In genomic region chr5:172636279-172637050, GRCh38 we compare ENCODE assay signal across 12 cellular contexts. TPM values are rescaled to one million over a fixed set of nuclear protein-coding genes. Genes with fewer than 3 reads are reported as not detected.
A peak's percentile ranks its signal among the peaks of the same experiment; 100 is the strongest.
DNase-seq lines count a peak whose midpoint lies in the region; ATAC-seq, FAIRE-seq and TF ChIP-seq lines count a peak whose summit lies in the region.
"Had no signal": no experiment of that assay in that cellular context is flagged by ENCODE, and none has a peak within 500 bp of the region (broad histone marks: within the 10 kb centered on the region; RNA-seq: fewer than 3 reads in every experiment).

No MANE protein-coding gene starts in this region.

- H4K5ac ChIP-seq in H1 (ENCODE audit: insufficient read length, low read depth, low read length), result no peak overlapping the region

- H2BK20ac ChIP-seq in H1 (ENCODE audit: low read length), result no peak overlapping the region

- intact Hi-C loops in sciatic nerve (cut with DNase I) (no loop called here), lower lobe of right lung (cut with DNase I) (no loop called here)

- no peak overlapping the region for H4K91ac ChIP-seq in H1 (replicated peaks; ENCODE audit: insufficient read length, low read length)

- 0 out of 2 replicates have a peak overlapping the region, but pooled peaks have one; percentile 34 for H2AFZ ChIP-seq in H1 (ENCODE audit: low read length)

- 0 out of 2 replicates have a peak overlapping the region, but pooled peaks have one; percentile 48 for H4K8ac ChIP-seq in H1 (ENCODE audit: extremely low read depth, insufficient read depth, low read length)

- no peak overlapping the region for H3K18ac ChIP-seq in H1 (ENCODE audit: extremely low read depth, low read length)

- in situ Hi-C loops in GM13977 (cut with MboI; ENCODE audit: low pct_unique_long_range_greater_than_20kb, low sequenced_read_pairs, unreplicated experiment), result no loop called here

- TF ChIP-seq EP300 in H1 (IDR thresholded peaks at IDR 0.05; ENCODE audit: borderline replicate concordance in 1 of 2, low read depth in 2 of 2, low read length in 2 of 2), result no peak

- H3K56ac ChIP-seq in H1 (replicated peaks; ENCODE audit: insufficient read length, low read depth, low read length), result no peak overlapping the region

- no peak overlapping the region for H3K27ac ChIP-seq in BLaER1 treated with 17β-estradiol and CSF1 and Interleukin-3, amounts not matched to agents 10 nM and 100 nM
- H3K27ac ChIP-seq in HEK293 (ENCODE audit: extremely low read depth, low read depth, low read length) (no peak overlapping the region), H1 (ENCODE audit: low read depth, low read length) (no peak overlapping the region), lower lobe of right lung (no peak overlapping the region)

- H3K4me1 Mint-ChIP-seq in T-helper 2 cell treated with Interferon-gamma antibody and Interleukin-4, amounts not matched to agents 5 μg/mL and 100 μg/mL, for 36 hours (ENCODE audit: low read depth), result peaks cover 8% of the 10 kb centered on the region

- no peak overlapping the region for H3K23ac ChIP-seq in H1 (ENCODE audit: insufficient read length)

- H2BK15ac ChIP-seq in H1 (ENCODE audit: low read length), result no peak overlapping the region

- H2BK5ac ChIP-seq in H1 (ENCODE audit: low read depth, low read length), result peak overlapping the region; percentile 32; the same call in 1 of the 2 replicates

- TF ChIP-seq CTCF in HEK293 (tag by site-specific recombination; IDR thresholded peaks at IDR 0.05), result no peak
- TF ChIP-seq CTCF in H1 (IDR thresholded peaks at IDR 0.05; ENCODE audit: control extremely low read depth in 1 of 3, insufficient read depth in 1 of 3, low read depth in 1 of 3, low read length in 3 of 3), result no peak
- TF ChIP-seq CTCF in GM13977 (IDR thresholded peaks at IDR 0.05; ENCODE audit: extremely low read depth, insufficient read depth, missing control alignments), result no peak
- no peak for TF ChIP-seq CTCF in lower lobe of right lung (IDR thresholded peaks at IDR 0.05)

- no peaks in the 10 kb centered on the region for H3K79me2 ChIP-seq in H1 (ENCODE audit: control insufficient read depth in 1 of 2, insufficient read depth in 2 of 2, low read length in 2 of 2)

- H3K4me3 Mint-ChIP-seq in T-helper 2 cell treated with Interferon-gamma antibody and Interleukin-4, amounts not matched to agents 5 μg/mL and 100 μg/mL, for 36 hours, result no peak overlapping the region
- H3K4me3 Mint-ChIP-seq: H9 had no signal

- H3K4me3 ChIP-seq in BLaER1 treated with 17β-estradiol and CSF1 and Interleukin-3, amounts not matched to agents 10 nM and 100 nM, result no peak overlapping the region
- H3K4me3 ChIP-seq in HEK293 (ENCODE audit: low read depth, low read length) (no peak overlapping the region), H1 (ENCODE audit: extremely low read depth in 1 of 4, insufficient read depth in 2 of 4, low read depth in 3 of 4, low read length in 4 of 4) (no peak overlapping the region), lower lobe of right lung (no peak overlapping the region)
- H3K4me3 ChIP-seq: Peyer's patch had no signal

- H3K79me1 ChIP-seq in H1 (ENCODE audit: low read depth, low read length), result no peaks in the 10 kb centered on the region

- H3K36me3 Mint-ChIP-seq in T-helper 2 cell treated with Interferon-gamma antibody and Interleukin-4, amounts not matched to agents 5 μg/mL and 100 μg/mL, for 36 hours (ENCODE audit: low read depth), result no peaks in the 10 kb centered on the region

- no peak overlapping the region for H2BK12ac ChIP-seq in H1 (ENCODE audit: low read depth, low read length)

- H3K14ac ChIP-seq in H1 (ENCODE audit: insufficient read length), result no peak overlapping the region

- WGBS in H1 (ENCODE audit: extremely low coverage in 1 of 2, insufficient coverage in 1 of 2, insufficient read length in 1 of 2, insufficient replicate concordance in 2 of 2, low coverage in 1 of 2, low lambda C conversion rate in 2 of 2, missing lambda C conversion rate in 1 of 2), 2 experiments, result 92% methylated on average over 11 of the region's 11 CpGs; no CpG with 5 or more reads in 1 of the 2 experiments

- FAIRE-seq in H1 (lab: Jason Lieb, UNC), result no peak

- no peaks in the 10 kb centered on the region for H3K36me3 ChIP-seq in BLaER1 treated with 17β-estradiol and CSF1 and Interleukin-3, amounts not matched to agents 10 nM and 100 nM
- H3K36me3 ChIP-seq in HEK293 (ENCODE audit: control insufficient read depth in 2 of 2, insufficient read depth in 1 of 2, low read length in 2 of 2) (no peaks in the 10 kb centered on the region), H1 (ENCODE audit: control insufficient read depth in 2 of 4, insufficient read depth in 4 of 4, low read length in 3 of 4) (no peaks in the 10 kb centered on the region), lower lobe of right lung (no peaks in the 10 kb centered on the region)
- H3K36me3 ChIP-seq: Peyer's patch had no signal

- no peak overlapping the region for H2BK120ac ChIP-seq in H1 (replicated peaks; ENCODE audit: low read depth, low read length)

- peak overlapping the region; percentile 80 for H3K4ac ChIP-seq in H1 (replicated peaks; ENCODE audit: insufficient read length, low read depth, low read length)

- no peaks in the 10 kb centered on the region for H3K9me3 Mint-ChIP-seq in T-helper 2 cell treated with Interferon-gamma antibody and Interleukin-4, amounts not matched to agents 5 μg/mL and 100 μg/mL, for 36 hours
- H3K9me3 Mint-ChIP-seq: H9 had no signal

- no peak overlapping the region; a peak in 1 of 22 replicates for H3K9ac ChIP-seq in BLaER1 treated with 17β-estradiol and CSF1 and Interleukin-3, amounts not matched to agents 10 nM and 100 nM
- no peak overlapping the region for H3K9ac ChIP-seq in H1 (replicated peaks in 1 of 4; ENCODE audit: extremely low read depth in 1 of 4, low read depth in 3 of 4, low read length in 3 of 4)

- H3K23me2 ChIP-seq in H1 (ENCODE audit: low read depth, low read length), result peaks cover 3% of the 10 kb centered on the region; the same call in 1 of the 2 replicates

- H4K20me1 ChIP-seq in BLaER1 treated with 17β-estradiol and CSF1 and Interleukin-3, amounts not matched to agents 10 nM and 100 nM, result no peaks in the 10 kb centered on the region
- no peaks in the 10 kb centered on the region for H4K20me1 ChIP-seq in H1 (replicated peaks in 1 of 2; ENCODE audit: control insufficient read depth in 1 of 2, insufficient read depth in 2 of 2, low read length in 2 of 2)

- CTCF ChIA-PET in HEK293 (lab: Yijun Ruan, JAX), result interaction anchor here (1.2 kb wide), 1 partner anchor 157 kb away, joined by 3 read pairs; no protein-coding TSS in a partner anchor
- CTCF ChIA-PET in H1 (lab: Charles Lee; ENCODE audit: partially characterized antibody), result interaction anchor here (1.2 to 2.2 kb wide), 3 partner anchors 9 to 16 kb away, joined by 3 to 7 read pairs (median 3); no protein-coding TSS in a partner anchor

- no peak for ATAC-seq in sciatic nerve
- no peak for ATAC-seq in lower lobe of right lung

- H3K4me2 ChIP-seq in BLaER1 treated with 17β-estradiol and CSF1 and Interleukin-3, amounts not matched to agents 10 nM and 100 nM, result peak overlapping the region; percentile 4 to 70 (median 55); a peak in 20 of 22 replicates
- no peak overlapping the region for H3K4me2 ChIP-seq in H1 (ENCODE audit: insufficient read depth in 1 of 2, low read depth in 2 of 2, low read length in 2 of 2)

- H2AK5ac ChIP-seq in H1 (ENCODE audit: low read depth, low read length), result no peak overlapping the region

- TF ChIP-seq POLR2A in H1 (IDR thresholded peaks at IDR 0.05; ENCODE audit: control extremely low read depth in 1 of 2, low read depth in 2 of 2, low read length in 2 of 2), result no peak

- H3K27me3 ChIP-seq in BLaER1 treated with 17β-estradiol and CSF1 and Interleukin-3, amounts not matched to agents 10 nM and 100 nM, result peaks cover 0 to 2% (median 0%) of the 10 kb centered on the region in 11 experiments; a peak in 3 of 22 replicates
- peaks cover 0 to 10% (median 4%) of the 10 kb centered on the region in 4 experiments; a peak in 6 of 7 replicates for H3K27me3 ChIP-seq in H1 (replicated peaks in 1 of 4; ENCODE audit: control insufficient read depth in 3 of 4, extremely low read depth in 1 of 4, insufficient read depth in 3 of 4, low read length in 3 of 4)
- H3K27me3 ChIP-seq in lower lobe of right lung (ENCODE audit: low read depth), result peaks cover 17% of the 10 kb centered on the region
- H3K27me3 ChIP-seq: Peyer's patch had no signal

- DNase-seq in H1 (ENCODE audit: low read depth in 1 of 2, low spot score in 2 of 2) (no peak), sciatic nerve (ENCODE audit: low spot score) (peak; percentile 37), GM13977 (ENCODE audit: low spot score) (no peak), lower lobe of right lung (no peak)
- DNase-seq in T-helper 2 cell treated with Interferon-gamma antibody and Interleukin-4, amounts not matched to agents 5 μg/mL and 100 μg/mL, for 36 hours (ENCODE audit: low spot score), result no peak
- DNase-seq: H9, Karpas-422, NCI-H1417 treated with DMSO at 0.1 percent for 48 hours, NCI-H2029 had no signal

- no peaks in the 10 kb centered on the region for H3K9me3 ChIP-seq in BLaER1 treated with 17β-estradiol and CSF1 and Interleukin-3, amounts not matched to agents 10 nM and 100 nM (replicated peaks in 1 of 11)
- H3K9me3 ChIP-seq in HEK293 (ENCODE audit: control insufficient read depth, insufficient read depth, low read depth, low read length) (no peaks in the 10 kb centered on the region), H1 (ENCODE audit: insufficient read depth in 2 of 2, low read depth in 1 of 2, low read length in 1 of 2) (no peaks in the 10 kb centered on the region), lower lobe of right lung (no peaks in the 10 kb centered on the region)
- H3K9me3 ChIP-seq: Peyer's patch had no signal

- no peak overlapping the region for H3K27ac Mint-ChIP-seq in T-helper 2 cell treated with Interferon-gamma antibody and Interleukin-4, amounts not matched to agents 5 μg/mL and 100 μg/mL, for 36 hours
- H3K27ac Mint-ChIP-seq: H9 had no signal

- peaks cover 19% of the 10 kb centered on the region for H3K27me3 Mint-ChIP-seq in T-helper 2 cell treated with Interferon-gamma antibody and Interleukin-4, amounts not matched to agents 5 μg/mL and 100 μg/mL, for 36 hours (ENCODE audit: low read depth)

- POLR2A ChIA-PET in HEK293 (lab: Yijun Ruan, JAX), result no interaction called here
- POLR2A ChIA-PET in H1 (lab: Charles Lee; ENCODE audit: partially characterized antibody), result interaction anchor here (0.8 kb wide), 1 partner anchor 11 kb away, joined by 3 read pairs; no protein-coding TSS in a partner anchor

- H3K4me1 ChIP-seq in BLaER1 treated with 17β-estradiol and CSF1 and Interleukin-3, amounts not matched to agents 10 nM and 100 nM, result peaks cover 17 to 54% (median 48%) of the 10 kb centered on the region in 10 experiments
- no peaks in the 10 kb centered on the region for H3K4me1 ChIP-seq in HEK293 (ENCODE audit: control insufficient read depth, insufficient read depth, low read length)
- H3K4me1 ChIP-seq in H1 (replicated peaks in 1 of 4; ENCODE audit: control insufficient read depth in 3 of 4, insufficient read depth in 4 of 4, low read length in 3 of 4), result peaks cover 0 to 11% (median 2%) of the 10 kb centered on the region in 4 experiments; a peak in 2 of 7 replicates
- peaks cover 11% of the 10 kb centered on the region for H3K4me1 ChIP-seq in lower lobe of right lung

- no peak for TF ChIP-seq RAD21 in H1 (IDR thresholded peaks at IDR 0.05 in 1 of 2, conservative IDR thresholded peaks at IDR 0.05 in 1 of 2; ENCODE audit: low read depth in 2 of 2, low read length in 2 of 2)

RNA-seq across cellular contexts. Expression of gene NEURL1B, which starts 4.6 kb away (rescaled TPM):
- 5.7 and 6.1 TPM in 2 replicates for total RNA-seq in H1 (2021; fragmentation: NEBNext Ultra II Directional; extraction: Animal tissue kit (Norgen Biotek cat#: 25700))
- polyA plus RNA-seq in H1 (2011; rRNA removed), result 3.3 and 5.4 TPM in 2 replicates
- 4.8 TPM for polyA plus RNA-seq in H1 (2011; cell fraction: cytosol; rRNA removed)
- polyA plus RNA-seq in H1 (2011; cell fraction: nucleus; rRNA removed), result 15.7 TPM
- polyA plus RNA-seq in H1 (2012, experiment 1 of 2), result 4.5 to 5.3 TPM (median 4.5 TPM) in 4 replicates
- polyA plus RNA-seq in H1 (2012, experiment 2 of 2), result 4.2 TPM
- 2.9 TPM for polyA plus RNA-seq in H1 (2013, experiment 1 of 2)
- 2.8 TPM for polyA plus RNA-seq in H1 (2013, experiment 2 of 2)
- 3.9 and 4.0 TPM in 2 replicates for polyA minus RNA-seq in H1 (2011; rRNA and poly(A)+ RNA removed)
- 5.5 TPM for polyA minus RNA-seq in H1 (2011; cell fraction: cytosol; rRNA and poly(A)+ RNA removed)
- polyA minus RNA-seq in H1 (2011; cell fraction: nucleus; rRNA and poly(A)+ RNA removed), result 4.4 TPM
- 53.7 TPM for total RNA-seq in sciatic nerve
- total RNA-seq in lower lobe of right lung, result 24.8 TPM

Comparison
In these comparisons a context has a peak if more than half of its experiments do, and no peak if none do; other contexts are left out.
1. H3K4me2 ChIP-seq: peak in BLaER1 treated with 17β-estradiol and CSF1 and Interleukin-3, amounts not matched to agents 10 nM and 100 nM (11 of 11); none in H1 (0 of 2).